35 cellular contexts compared by ENCODE assay signal in the genomic region with DNA sequence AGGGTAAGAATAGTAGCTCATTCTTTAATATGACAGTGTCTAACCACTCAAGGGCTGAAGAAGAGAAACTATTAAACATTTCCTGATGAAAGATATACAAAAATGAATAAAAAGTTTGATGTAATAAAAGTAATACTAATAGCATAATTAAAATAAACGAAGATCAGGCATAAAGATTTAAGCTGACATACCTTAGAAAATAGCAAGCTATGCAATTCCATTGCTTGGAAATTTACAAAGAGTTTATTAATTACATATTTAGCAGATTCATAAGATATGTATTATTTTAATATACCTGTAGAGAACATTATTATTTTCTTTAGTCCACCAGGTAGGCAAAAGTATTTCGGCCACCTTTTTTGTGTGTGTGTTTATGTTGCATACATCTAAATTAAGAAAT.
"Had no signal": no experiment of that assay in that cellular context is flagged by ENCODE, and none has a peak within 500 bp of the region (broad histone marks: within the 10 kb centered on the region; RNA-seq: fewer than 3 reads in every experiment).

No MANE protein-coding gene starts in this region.

- DNase-seq: Karpas-422, Kasumi-1, MG63, MM.1S, MV-4-11, NCI-H1048, NCI-H1092, NCI-H1092 treated with DMSO at 0.1 percent for 48 hours, NCI-H1105, NCI-H1105 treated with DMSO at 0.1 percent for 48 hours, NCI-H1417, NCI-H1417 treated with DMSO at 0.1 percent for 48 hours, NCI-H1436, NCI-H1436 treated with DMSO at 0.1 percent for 48 hours, NCI-H146, NCI-H1694, NCI-H1694 treated with DMSO at 0.1 percent for 48 hours, NCI-H187, NCI-H187 treated with DMSO at 0.1 percent for 48 hours, NCI-H1930, NCI-H2029, NCI-H2029 treated with DMSO at 0.1 percent for 48 hours, NCI-H2081, NCI-H2081 treated with DMSO at 0.1 percent for 48 hours, NCI-H2107, NCI-H2171, NCI-H2171 treated with DMSO at 0.1 percent for 48 hours, NCI-H2227 treated with DMSO at 0.1 percent for 48 hours, NCI-H226, NCI-H345, NCI-H446, NCI-H446 treated with DMSO at 0.1 percent for 48 hours, NCI-H510A, NCI-H510A treated with DMSO at 0.1 percent for 48 hours, NCI-H524 had no signal

- H3K4me3 ChIP-seq: MG63 had no signal

- H3K9me3 ChIP-seq: MG63 had no signal

- H3K27me3 ChIP-seq: MG63 had no signal

- H3K36me3 ChIP-seq: MG63 had no signal
